In the genomic region with DNA sequence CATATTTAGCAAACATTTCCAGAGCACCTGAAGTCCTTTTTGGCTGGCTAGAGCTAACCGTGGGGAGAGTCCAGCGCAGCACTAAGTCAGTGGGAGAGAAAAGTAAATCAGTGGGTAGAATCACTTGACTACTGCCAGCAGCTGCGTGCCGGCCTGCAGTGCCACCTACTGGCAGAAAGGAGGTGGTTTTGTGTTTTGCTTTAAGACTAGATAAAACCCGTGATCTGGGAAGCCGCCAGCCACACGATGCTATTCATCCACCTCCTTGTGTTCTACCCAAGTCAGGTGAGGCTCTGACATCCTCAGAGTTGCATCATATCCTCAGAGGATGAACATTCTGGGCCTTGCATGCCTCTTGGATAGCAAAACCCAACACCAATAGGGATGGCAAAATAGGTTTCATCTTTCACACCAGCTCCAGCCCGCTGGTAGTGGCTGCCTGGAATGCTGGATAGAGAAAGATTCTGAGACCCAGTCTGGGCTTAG, we compare ENCODE assay signal across 1 cellular context.
TF ChIP-seq lines count a peak whose summit lies in the region.

No MANE protein-coding gene starts in this region.

TF ChIP-seq in GM12878, 131 proteins besides CTCF, POLR2A, EP300 and RAD21 (continued from another document):
- TF ChIP-seq, protein P1, sequence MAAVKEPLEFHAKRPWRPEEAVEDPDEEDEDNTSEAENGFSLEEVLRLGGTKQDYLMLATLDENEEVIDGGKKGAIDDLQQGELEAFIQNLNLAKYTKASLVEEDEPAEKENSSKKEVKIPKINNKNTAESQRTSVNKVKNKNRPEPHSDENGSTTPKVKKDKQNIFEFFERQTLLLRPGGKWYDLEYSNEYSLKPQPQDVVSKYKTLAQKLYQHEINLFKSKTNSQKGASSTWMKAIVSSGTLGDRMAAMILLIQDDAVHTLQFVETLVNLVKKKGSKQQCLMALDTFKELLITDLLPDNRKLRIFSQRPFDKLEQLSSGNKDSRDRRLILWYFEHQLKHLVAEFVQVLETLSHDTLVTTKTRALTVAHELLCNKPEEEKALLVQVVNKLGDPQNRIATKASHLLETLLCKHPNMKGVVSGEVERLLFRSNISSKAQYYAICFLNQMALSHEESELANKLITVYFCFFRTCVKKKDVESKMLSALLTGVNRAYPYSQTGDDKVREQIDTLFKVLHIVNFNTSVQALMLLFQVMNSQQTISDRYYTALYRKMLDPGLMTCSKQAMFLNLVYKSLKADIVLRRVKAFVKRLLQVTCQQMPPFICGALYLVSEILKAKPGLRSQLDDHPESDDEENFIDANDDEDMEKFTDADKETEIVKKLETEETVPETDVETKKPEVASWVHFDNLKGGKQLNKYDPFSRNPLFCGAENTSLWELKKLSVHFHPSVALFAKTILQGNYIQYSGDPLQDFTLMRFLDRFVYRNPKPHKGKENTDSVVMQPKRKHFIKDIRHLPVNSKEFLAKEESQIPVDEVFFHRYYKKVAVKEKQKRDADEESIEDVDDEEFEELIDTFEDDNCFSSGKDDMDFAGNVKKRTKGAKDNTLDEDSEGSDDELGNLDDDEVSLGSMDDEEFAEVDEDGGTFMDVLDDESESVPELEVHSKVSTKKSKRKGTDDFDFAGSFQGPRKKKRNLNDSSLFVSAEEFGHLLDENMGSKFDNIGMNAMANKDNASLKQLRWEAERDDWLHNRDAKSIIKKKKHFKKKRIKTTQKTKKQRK (IDR thresholded peaks at IDR 0.05; ENCODE audit: low read depth, low read length), result no peak
- TF ChIP-seq TCF3 (IDR thresholded peaks at IDR 0.05; ENCODE audit: borderline replicate concordance, insufficient read depth, low read depth, low read length), result no peak
- no peak for TF ChIP-seq EED (IDR thresholded peaks at IDR 0.05; ENCODE audit: low read depth)
- TF ChIP-seq, protein P2, sequence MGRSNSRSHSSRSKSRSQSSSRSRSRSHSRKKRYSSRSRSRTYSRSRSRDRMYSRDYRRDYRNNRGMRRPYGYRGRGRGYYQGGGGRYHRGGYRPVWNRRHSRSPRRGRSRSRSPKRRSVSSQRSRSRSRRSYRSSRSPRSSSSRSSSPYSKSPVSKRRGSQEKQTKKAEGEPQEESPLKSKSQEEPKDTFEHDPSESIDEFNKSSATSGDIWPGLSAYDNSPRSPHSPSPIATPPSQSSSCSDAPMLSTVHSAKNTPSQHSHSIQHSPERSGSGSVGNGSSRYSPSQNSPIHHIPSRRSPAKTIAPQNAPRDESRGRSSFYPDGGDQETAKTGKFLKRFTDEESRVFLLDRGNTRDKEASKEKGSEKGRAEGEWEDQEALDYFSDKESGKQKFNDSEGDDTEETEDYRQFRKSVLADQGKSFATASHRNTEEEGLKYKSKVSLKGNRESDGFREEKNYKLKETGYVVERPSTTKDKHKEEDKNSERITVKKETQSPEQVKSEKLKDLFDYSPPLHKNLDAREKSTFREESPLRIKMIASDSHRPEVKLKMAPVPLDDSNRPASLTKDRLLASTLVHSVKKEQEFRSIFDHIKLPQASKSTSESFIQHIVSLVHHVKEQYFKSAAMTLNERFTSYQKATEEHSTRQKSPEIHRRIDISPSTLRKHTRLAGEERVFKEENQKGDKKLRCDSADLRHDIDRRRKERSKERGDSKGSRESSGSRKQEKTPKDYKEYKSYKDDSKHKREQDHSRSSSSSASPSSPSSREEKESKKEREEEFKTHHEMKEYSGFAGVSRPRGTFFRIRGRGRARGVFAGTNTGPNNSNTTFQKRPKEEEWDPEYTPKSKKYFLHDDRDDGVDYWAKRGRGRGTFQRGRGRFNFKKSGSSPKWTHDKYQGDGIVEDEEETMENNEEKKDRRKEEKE (IDR thresholded peaks at IDR 0.05), result no peak
- TF ChIP-seq BHLHE40 (IDR thresholded peaks at IDR 0.05; ENCODE audit: borderline replicate concordance in 1 of 2, low read depth in 2 of 2, low read length in 1 of 2), result peak; percentile 45 to 52; a peak in 2 of 4 replicates
- no peak for TF ChIP-seq SREBF2 (IDR thresholded peaks at IDR 0.05; ENCODE audit: low read length)
- TF ChIP-seq HCFC1 (IDR thresholded peaks at IDR 0.05; ENCODE audit: low read length), result no peak
- TF ChIP-seq, protein P3, sequence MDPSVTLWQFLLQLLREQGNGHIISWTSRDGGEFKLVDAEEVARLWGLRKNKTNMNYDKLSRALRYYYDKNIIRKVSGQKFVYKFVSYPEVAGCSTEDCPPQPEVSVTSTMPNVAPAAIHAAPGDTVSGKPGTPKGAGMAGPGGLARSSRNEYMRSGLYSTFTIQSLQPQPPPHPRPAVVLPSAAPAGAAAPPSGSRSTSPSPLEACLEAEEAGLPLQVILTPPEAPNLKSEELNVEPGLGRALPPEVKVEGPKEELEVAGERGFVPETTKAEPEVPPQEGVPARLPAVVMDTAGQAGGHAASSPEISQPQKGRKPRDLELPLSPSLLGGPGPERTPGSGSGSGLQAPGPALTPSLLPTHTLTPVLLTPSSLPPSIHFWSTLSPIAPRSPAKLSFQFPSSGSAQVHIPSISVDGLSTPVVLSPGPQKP (IDR thresholded peaks at IDR 0.05; ENCODE audit: low read depth, low read length), result no peak
- TF ChIP-seq RAD51 (IDR thresholded peaks at IDR 0.05), result no peak
- TF ChIP-seq RUNX3 (IDR thresholded peaks at IDR 0.05; ENCODE audit: low read length), result peak; percentile 63
- TF ChIP-seq, protein P4, sequence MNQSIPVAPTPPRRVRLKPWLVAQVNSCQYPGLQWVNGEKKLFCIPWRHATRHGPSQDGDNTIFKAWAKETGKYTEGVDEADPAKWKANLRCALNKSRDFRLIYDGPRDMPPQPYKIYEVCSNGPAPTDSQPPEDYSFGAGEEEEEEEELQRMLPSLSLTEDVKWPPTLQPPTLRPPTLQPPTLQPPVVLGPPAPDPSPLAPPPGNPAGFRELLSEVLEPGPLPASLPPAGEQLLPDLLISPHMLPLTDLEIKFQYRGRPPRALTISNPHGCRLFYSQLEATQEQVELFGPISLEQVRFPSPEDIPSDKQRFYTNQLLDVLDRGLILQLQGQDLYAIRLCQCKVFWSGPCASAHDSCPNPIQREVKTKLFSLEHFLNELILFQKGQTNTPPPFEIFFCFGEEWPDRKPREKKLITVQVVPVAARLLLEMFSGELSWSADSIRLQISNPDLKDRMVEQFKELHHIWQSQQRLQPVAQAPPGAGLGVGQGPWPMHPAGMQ (IDR thresholded peaks at IDR 0.05; ENCODE audit: borderline replicate concordance), result no peak
- no peak for TF ChIP-seq NBN (IDR thresholded peaks at IDR 0.05)
- peak; percentile 86 for TF ChIP-seq SMC3 (IDR thresholded peaks at IDR 0.05; ENCODE audit: borderline replicate concordance, low read length)
- TF ChIP-seq YY1 (IDR thresholded peaks at IDR 0.05; ENCODE audit: low read depth, low read length), result 0 out of 2 replicates have a peak, but pooled peaks have one; percentile 47
- TF ChIP-seq, protein P5, sequence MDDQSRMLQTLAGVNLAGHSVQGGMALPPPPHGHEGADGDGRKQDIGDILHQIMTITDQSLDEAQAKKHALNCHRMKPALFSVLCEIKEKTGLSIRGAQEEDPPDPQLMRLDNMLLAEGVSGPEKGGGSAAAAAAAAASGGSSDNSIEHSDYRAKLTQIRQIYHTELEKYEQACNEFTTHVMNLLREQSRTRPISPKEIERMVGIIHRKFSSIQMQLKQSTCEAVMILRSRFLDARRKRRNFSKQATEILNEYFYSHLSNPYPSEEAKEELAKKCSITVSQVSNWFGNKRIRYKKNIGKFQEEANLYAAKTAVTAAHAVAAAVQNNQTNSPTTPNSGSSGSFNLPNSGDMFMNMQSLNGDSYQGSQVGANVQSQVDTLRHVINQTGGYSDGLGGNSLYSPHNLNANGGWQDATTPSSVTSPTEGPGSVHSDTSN (IDR thresholded peaks at IDR 0.05; ENCODE audit: insufficient replicate concordance, low read depth, low read length), result no peak
- TF ChIP-seq POLR2AphosphoS2 (IDR thresholded peaks at IDR 0.05; ENCODE audit: low read depth, low read length), result no peak
- TF ChIP-seq, protein P6, sequence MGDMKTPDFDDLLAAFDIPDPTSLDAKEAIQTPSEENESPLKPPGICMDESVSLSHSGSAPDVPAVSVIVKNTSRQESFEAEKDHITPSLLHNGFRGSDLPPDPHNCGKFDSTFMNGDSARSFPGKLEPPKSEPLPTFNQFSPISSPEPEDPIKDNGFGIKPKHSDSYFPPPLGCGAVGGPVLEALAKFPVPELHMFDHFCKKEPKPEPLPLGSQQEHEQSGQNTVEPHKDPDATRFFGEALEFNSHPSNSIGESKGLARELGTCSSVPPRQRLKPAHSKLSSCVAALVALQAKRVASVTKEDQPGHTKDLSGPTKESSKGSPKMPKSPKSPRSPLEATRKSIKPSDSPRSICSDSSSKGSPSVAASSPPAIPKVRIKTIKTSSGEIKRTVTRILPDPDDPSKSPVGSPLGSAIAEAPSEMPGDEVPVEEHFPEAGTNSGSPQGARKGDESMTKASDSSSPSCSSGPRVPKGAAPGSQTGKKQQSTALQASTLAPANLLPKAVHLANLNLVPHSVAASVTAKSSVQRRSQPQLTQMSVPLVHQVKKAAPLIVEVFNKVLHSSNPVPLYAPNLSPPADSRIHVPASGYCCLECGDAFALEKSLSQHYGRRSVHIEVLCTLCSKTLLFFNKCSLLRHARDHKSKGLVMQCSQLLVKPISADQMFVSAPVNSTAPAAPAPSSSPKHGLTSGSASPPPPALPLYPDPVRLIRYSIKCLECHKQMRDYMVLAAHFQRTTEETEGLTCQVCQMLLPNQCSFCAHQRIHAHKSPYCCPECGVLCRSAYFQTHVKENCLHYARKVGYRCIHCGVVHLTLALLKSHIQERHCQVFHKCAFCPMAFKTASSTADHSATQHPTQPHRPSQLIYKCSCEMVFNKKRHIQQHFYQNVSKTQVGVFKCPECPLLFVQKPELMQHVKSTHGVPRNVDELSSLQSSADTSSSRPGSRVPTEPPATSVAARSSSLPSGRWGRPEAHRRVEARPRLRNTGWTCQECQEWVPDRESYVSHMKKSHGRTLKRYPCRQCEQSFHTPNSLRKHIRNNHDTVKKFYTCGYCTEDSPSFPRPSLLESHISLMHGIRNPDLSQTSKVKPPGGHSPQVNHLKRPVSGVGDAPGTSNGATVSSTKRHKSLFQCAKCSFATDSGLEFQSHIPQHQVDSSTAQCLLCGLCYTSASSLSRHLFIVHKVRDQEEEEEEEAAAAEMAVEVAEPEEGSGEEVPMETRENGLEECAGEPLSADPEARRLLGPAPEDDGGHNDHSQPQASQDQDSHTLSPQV (IDR thresholded peaks at IDR 0.05), result no peak
- TF ChIP-seq PAX8 (IDR thresholded peaks at IDR 0.05), result no peak
- no peak for TF ChIP-seq NR2C1 (IDR thresholded peaks at IDR 0.05)
